Comparison of ENCODE assay signal across 9 cellular contexts in the genomic region with DNA sequence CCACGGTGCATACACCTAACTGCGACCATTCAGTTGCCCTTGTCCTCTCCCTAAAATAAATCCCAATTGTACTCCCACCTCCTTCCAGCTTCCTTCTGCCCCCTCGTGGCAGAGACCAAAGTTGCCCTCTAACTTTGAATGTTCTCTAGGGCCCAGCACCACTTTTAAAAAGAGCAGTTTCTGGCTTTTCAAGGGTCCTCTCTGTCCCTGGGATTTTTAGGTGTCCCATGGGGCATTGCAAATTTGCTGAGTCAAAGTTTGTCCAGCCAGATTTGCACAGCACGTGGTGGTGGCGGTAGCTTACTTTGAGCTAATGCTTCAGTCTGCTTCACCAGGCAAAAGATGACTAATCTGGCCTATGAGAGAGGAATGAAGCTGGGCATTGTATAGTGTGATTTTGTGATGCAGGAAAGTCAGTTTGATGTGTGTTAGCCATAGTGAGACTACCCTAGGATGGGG.
DNase-seq lines count a peak whose midpoint lies in the region; ATAC-seq and TF ChIP-seq lines count a peak whose summit lies in the region.
"Had no signal": no experiment of that assay in that cellular context is flagged by ENCODE, and none has a peak within 500 bp of the region (broad histone marks: within the 10 kb centered on the region; RNA-seq: fewer than 3 reads in every experiment).

No MANE protein-coding gene starts in this region.

- H3K4me2 ChIP-seq in DOHH2 (ENCODE audit: low read length) (no peak overlapping the region), smooth muscle cell (no peak overlapping the region)

- H3K4me1 ChIP-seq in DOHH2 (ENCODE audit: control insufficient read depth, low read length): no peaks in the 10 kb centered on the region
- H3K4me1 ChIP-seq in esophagus squamous epithelium: peaks cover 4 to 61% (median 5%) of the 10 kb centered on the region in 3 donors
- no peaks in the 10 kb centered on the region for H3K4me1 ChIP-seq in smooth muscle cell (ENCODE audit: low read depth)

- H3K27me3 ChIP-seq in DOHH2 (ENCODE audit: control insufficient read depth, low read length) (peaks cover 6% of the 10 kb centered on the region; the same call in 1 of the 2 replicates), esophagus squamous epithelium (no peaks in the 10 kb centered on the region), smooth muscle cell (ENCODE audit: low read depth) (no peaks in the 10 kb centered on the region)

- TF ChIP-seq CTCF in DOHH2 (IDR thresholded peaks at IDR 0.05; ENCODE audit: low read depth, low read length, poor library complexity, severe bottlenecking) (peak; percentile 74), esophagus squamous epithelium (IDR thresholded peaks at IDR 0.05) (peak; percentile 15 to 66 (median 46)), smooth muscle cell (IDR thresholded peaks at IDR 0.05; ENCODE audit: borderline replicate concordance, insufficient read depth, poor library complexity, severe bottlenecking) (peak; percentile 57)

- ATAC-seq in HG03097 (IDR thresholded peaks at IDR 0.05; ENCODE audit: low FRiP score, unreplicated experiment) (no peak), GM18517 (IDR thresholded peaks at IDR 0.05; ENCODE audit: unreplicated experiment) (no peak)
- ATAC-seq: naive thymus-derived CD8-positive, alpha-beta T cell had no signal

- H3K9me3 ChIP-seq in DOHH2 (ENCODE audit: control insufficient read depth, insufficient read depth, low read length): no peaks in the 10 kb centered on the region
- no peaks in the 10 kb centered on the region for H3K9me3 ChIP-seq in esophagus squamous epithelium
- H3K9me3 ChIP-seq in smooth muscle cell (replicated peaks; ENCODE audit: low read depth): no peaks in the 10 kb centered on the region

- H3K36me3 ChIP-seq in DOHH2 (ENCODE audit: control insufficient read depth, low read length) (no peaks in the 10 kb centered on the region), esophagus squamous epithelium (no peaks in the 10 kb centered on the region), smooth muscle cell (ENCODE audit: low read depth) (no peaks in the 10 kb centered on the region)

- H3K9me2 ChIP-seq in DOHH2 (replicated peaks; ENCODE audit: control insufficient read depth, low read length): no peaks in the 10 kb centered on the region

- H3F3A ChIP-seq in DOHH2 (ENCODE audit: control insufficient read depth, insufficient read depth) (no peaks in the 10 kb centered on the region), smooth muscle cell (ENCODE audit: low read depth) (no peaks in the 10 kb centered on the region)

- WGBS in esophagus squamous epithelium, 2 donors: 19 to 21% methylated on average over 5 of the region's 5 CpGs
- 22% methylated on average over 5 of the region's 5 CpGs for WGBS in smooth muscle cell (ENCODE audit: low lambda C conversion rate)

- no peak overlapping the region for H3K4me3 ChIP-seq in DOHH2 (ENCODE audit: low read length)
- H3K4me3 ChIP-seq in esophagus squamous epithelium: no peak overlapping the region
- no peak overlapping the region for H3K4me3 ChIP-seq in smooth muscle cell

- no peak overlapping the region for H2AFZ ChIP-seq in smooth muscle cell (ENCODE audit: low read depth)

- no peak overlapping the region for H3K27ac ChIP-seq in DOHH2 (ENCODE audit: low read depth, low read length)
- H3K27ac ChIP-seq in esophagus squamous epithelium: peak overlapping the region; percentile 15 to 86 (median 66)
- H3K27ac ChIP-seq in smooth muscle cell (ENCODE audit: low read depth): peak overlapping the region; percentile 38

- no peak overlapping the region for H3K9ac ChIP-seq in smooth muscle cell (ENCODE audit: low read depth)

- H4K20me1 ChIP-seq in DOHH2 (ENCODE audit: control insufficient read depth, insufficient read depth, low read depth, low read length) (no peaks in the 10 kb centered on the region), smooth muscle cell (ENCODE audit: low read depth) (no peaks in the 10 kb centered on the region)

- no peak for TF ChIP-seq POLR2A in esophagus squamous epithelium (IDR thresholded peaks at IDR 0.05)

- intact Hi-C loops in esophagus squamous epithelium (cut with DNase I): no loop called here

- DNase-seq in HS-5 (ENCODE audit: low read depth) (peak; percentile 15), T1000 (lab: John Stamatoyannopoulos, UW) (peak; percentile 22), esophagus squamous epithelium (lab: John Stamatoyannopoulos, UW) (no peak), smooth muscle cell (lab: John Stamatoyannopoulos, UW; ENCODE audit: unreplicated experiment) (no peak)
- DNase-seq in effector CD8-positive, alpha-beta T cell (lab: John Stamatoyannopoulos, UW): no peak

- H3K79me2 ChIP-seq in DOHH2 (ENCODE audit: control insufficient read depth, low read length): no peaks in the 10 kb centered on the region
- no peaks in the 10 kb centered on the region for H3K79me2 ChIP-seq in smooth muscle cell (ENCODE audit: low read depth)

Comparison
In these comparisons a context has a peak if more than half of its experiments do, and no peak if none do; other contexts are left out.
1. DNase-seq: peak in HS-5 (single experiment) and T1000 (single experiment); none in esophagus squamous epithelium (single experiment), smooth muscle cell (single experiment) and effector CD8-positive, alpha-beta T cell (single experiment).
2. Peak in every context shown above with its lines, with median percentiles within 50 percentile points of each other: CTCF ChIP-seq.